5 cellular contexts compared by ENCODE assay signal in the genomic region with DNA sequence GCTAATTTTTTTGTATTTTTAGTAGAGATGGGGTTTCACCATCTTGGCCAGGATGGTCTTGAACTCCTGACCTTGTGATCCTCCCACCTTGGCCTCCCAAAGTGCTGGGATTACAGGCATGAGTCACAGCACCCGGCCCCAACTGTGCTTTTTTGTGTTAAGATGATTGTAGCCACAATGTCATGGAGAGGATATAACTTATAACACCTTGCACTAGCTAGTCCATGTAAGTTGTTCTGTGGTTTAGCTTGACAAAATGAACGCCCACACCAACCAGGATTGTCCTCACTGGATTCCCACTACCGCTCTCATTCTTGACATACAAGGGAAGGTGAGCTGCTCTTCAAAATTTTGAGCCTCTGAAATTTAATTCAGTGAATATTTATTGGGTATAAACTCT.
DNase-seq lines count a peak whose midpoint lies in the region; ATAC-seq and TF ChIP-seq lines count a peak whose summit lies in the region.
"Not testable (repeated sequence)": the region's sequence is repeated elsewhere in the genome, so short reads cannot be mapped to it uniquely, and the experiment has no call there.

No MANE protein-coding gene starts in this region.

- not testable (repeated sequence) for H3K9me3 ChIP-seq in PC-3 (ENCODE audit: low read length); left ventricle myocardium inferior (replicated peaks); neutrophil

- intact Hi-C loops in PC-3 (cut with micrococcal nuclease); left ventricle myocardium inferior (cut with micrococcal nuclease); natural killer cell (cut with micrococcal nuclease): not testable (repeated sequence)

- not testable (repeated sequence) for H3K27me3 Mint-ChIP-seq in central memory CD8-positive, alpha-beta T cell; natural killer cell (ENCODE audit: low read depth in 2 of 2)

- not testable (repeated sequence) for H2AFZ ChIP-seq in PC-3 (ENCODE audit: low read length)

- not testable (repeated sequence) for DNase-seq in PC-3; central memory CD8-positive, alpha-beta T cell (ENCODE audit: low spot score in 2 of 2); left ventricle myocardium inferior; natural killer cell

- H3K4me1 ChIP-seq in PC-3 (ENCODE audit: insufficient read depth, low read length) (peaks cover 13% of the 10 kb centered on the region), left ventricle myocardium inferior (peaks cover 65% of the 10 kb centered on the region)
- H3K4me1 ChIP-seq in neutrophil (ENCODE audit: control insufficient read depth in 1 of 2, insufficient read depth in 1 of 2, low read depth in 1 of 2, low read length in 1 of 2), result not testable (repeated sequence)

- POLR2A ChIA-PET in PC-3 (lab: Charles Lee; ENCODE audit: unreplicated experiment), result not testable (repeated sequence)

- not testable (repeated sequence) for H3K9me3 Mint-ChIP-seq in central memory CD8-positive, alpha-beta T cell; natural killer cell

- not testable (repeated sequence) for H3F3A ChIP-seq in PC-3 (ENCODE audit: low read length, unreplicated experiment)

- not testable (repeated sequence) for H3K9ac ChIP-seq in PC-3 (ENCODE audit: low read length)

- peak overlapping the region; percentile 87 for H3K27ac Mint-ChIP-seq in central memory CD8-positive, alpha-beta T cell (ENCODE audit: low read depth)
- H3K27ac Mint-ChIP-seq in natural killer cell, result peak overlapping the region; percentile 86 to 88

- CTCF ChIA-PET in PC-3 (lab: Charles Lee), result not testable (repeated sequence)

- ATAC-seq in PC-3; central memory CD8-positive, alpha-beta T cell (replicated peaks; ENCODE audit: extremely low read depth, poor library complexity, severe bottlenecking): not testable (repeated sequence)
- peak; percentile 35 to 71 (median 65) for ATAC-seq in natural killer cell

- not testable (repeated sequence) for BruUV-seq in PC-3 (replicated peaks; lab: Mats Ljungman, UMichigan)

- not testable (repeated sequence) for TF ChIP-seq CTCF in PC-3 (conservative IDR thresholded peaks at IDR 0.05; ENCODE audit: low read depth, low read length); left ventricle myocardium inferior (IDR thresholded peaks at IDR 0.05; ENCODE audit: borderline replicate concordance); natural killer cell (IDR thresholded peaks at IDR 0.05); neutrophil (IDR thresholded peaks at IDR 0.05)

- peaks cover 73% of the 10 kb centered on the region for H3K4me1 Mint-ChIP-seq in central memory CD8-positive, alpha-beta T cell
- peaks cover 70 to 81% of the 10 kb centered on the region in 2 donors for H3K4me1 Mint-ChIP-seq in natural killer cell

- H3K27me3 ChIP-seq in PC-3 (ENCODE audit: low read length); left ventricle myocardium inferior (ENCODE audit: low read depth); neutrophil: not testable (repeated sequence)

- peaks cover 12% of the 10 kb centered on the region for H3K36me3 Mint-ChIP-seq in central memory CD8-positive, alpha-beta T cell (ENCODE audit: insufficient read depth)
- not testable (repeated sequence) for H3K36me3 Mint-ChIP-seq in natural killer cell

- H3K4me3 ChIP-seq in PC-3 (ENCODE audit: low read length); left ventricle myocardium inferior; neutrophil (ENCODE audit: low read depth in 1 of 2, low read length in 1 of 2): not testable (repeated sequence)

- H3K4me3 Mint-ChIP-seq in central memory CD8-positive, alpha-beta T cell, result not testable (repeated sequence)
- peak overlapping the region; percentile 74 for H3K4me3 Mint-ChIP-seq in natural killer cell

- H3K79me2 ChIP-seq in PC-3 (ENCODE audit: low read length), result not testable (repeated sequence)

- not testable (repeated sequence) for H3K9me2 ChIP-seq in PC-3 (replicated peaks; ENCODE audit: low read length)

- H4K20me1 ChIP-seq in PC-3 (ENCODE audit: low read length), result not testable (repeated sequence)

- not testable (repeated sequence) for H3K36me3 ChIP-seq in PC-3 (ENCODE audit: low read depth, low read length); left ventricle myocardium inferior
- peaks cover 11% of the 10 kb centered on the region for H3K36me3 ChIP-seq in neutrophil

- H3K4me2 ChIP-seq in PC-3 (ENCODE audit: low read length), result not testable (repeated sequence)

- H3K27ac ChIP-seq in PC-3 (ENCODE audit: low read length), result peak overlapping the region; percentile 45
- H3K27ac ChIP-seq in left ventricle myocardium inferior (replicated peaks), result peak overlapping the region; percentile 73
- peak overlapping the region; percentile 38 for H3K27ac ChIP-seq in neutrophil
